Comparison of ENCODE assay signal across 8 cellular contexts in the genomic region with DNA sequence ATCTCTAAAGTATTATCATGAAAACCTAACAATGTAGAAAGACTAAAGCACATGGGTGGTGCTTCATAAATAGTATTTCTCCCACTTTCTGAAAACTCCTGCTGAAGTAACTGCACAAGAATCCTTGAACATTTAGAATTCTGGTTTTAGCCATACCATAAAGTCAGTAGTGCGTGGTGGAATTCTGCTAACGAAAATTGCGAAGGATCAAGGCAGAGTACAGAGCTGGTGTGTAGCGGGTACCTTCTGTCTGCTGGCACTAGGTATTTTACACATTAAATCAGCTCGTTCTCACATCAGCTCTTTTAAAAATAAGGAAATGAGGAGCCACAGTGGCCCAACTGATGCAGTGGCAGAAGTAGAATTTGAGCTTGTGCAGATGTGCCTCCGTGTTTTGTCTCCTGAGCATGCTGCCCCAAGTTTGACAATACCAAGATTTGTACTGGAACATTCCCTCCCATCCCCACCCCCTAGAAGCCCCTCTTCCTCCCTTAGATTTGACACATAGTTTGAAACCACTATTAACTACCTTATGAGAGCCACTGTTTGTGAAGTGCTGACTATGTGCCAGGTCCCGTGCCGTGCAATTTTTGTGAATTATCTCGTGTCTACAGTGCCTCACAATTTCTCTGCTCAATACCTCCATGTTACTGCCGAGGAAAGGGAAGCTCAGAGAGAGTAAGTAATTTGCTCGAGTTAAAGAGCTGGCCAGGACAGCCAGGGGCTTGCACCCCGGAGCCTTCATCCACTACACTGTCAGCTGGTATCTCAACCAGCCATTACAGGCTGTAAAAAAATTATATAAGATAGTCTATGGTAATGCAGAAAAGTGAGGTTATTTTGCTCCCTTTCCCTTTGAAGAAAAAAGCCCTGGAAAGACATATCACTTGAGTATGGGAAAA.
A peak's percentile ranks its signal among the peaks of the same experiment; 100 is the strongest.
DNase-seq lines count a peak whose midpoint lies in the region; ATAC-seq, FAIRE-seq and TF ChIP-seq lines count a peak whose summit lies in the region.
"Had no signal": no experiment of that assay in that cellular context is flagged by ENCODE, and none has a peak within 500 bp of the region (broad histone marks: within the 10 kb centered on the region; RNA-seq: fewer than 3 reads in every experiment).

No MANE protein-coding gene starts in this region.

- H3K27me3 ChIP-seq in MG63 = no peaks in the 10 kb centered on the region
- no peaks in the 10 kb centered on the region for H3K27me3 ChIP-seq in tibial artery
- H3K27me3 ChIP-seq in WERI-Rb-1 (ENCODE audit: insufficient read depth, low read depth, severe bottlenecking) = no peaks in the 10 kb centered on the region

- H3K4me3 Mint-ChIP-seq in activated T-cell treated with anti-CD3 and anti-CD28 coated beads, Interleukin-2, amount 50 U/mL, for 24 hours = no peak overlapping the region

- H3K27me3 Mint-ChIP-seq in activated T-cell treated with anti-CD3 and anti-CD28 coated beads, Interleukin-2, amount 50 U/mL, for 24 hours = peaks cover 29% of the 10 kb centered on the region

- H3K4me1 Mint-ChIP-seq in activated T-cell treated with anti-CD3 and anti-CD28 coated beads, Interleukin-2, amount 50 U/mL, for 24 hours (ENCODE audit: low read depth) = peaks cover 22% of the 10 kb centered on the region

- H3K36me3 ChIP-seq in MG63 = peaks cover 38% of the 10 kb centered on the region
- no peaks in the 10 kb centered on the region for H3K36me3 ChIP-seq in tibial artery
- no peaks in the 10 kb centered on the region for H3K36me3 ChIP-seq in WERI-Rb-1

- DNase-seq in MG63 (no peak), fibroblast of pulmonary artery (ENCODE audit: low read depth) (no peak), tibial artery (no peak), D721Med (ENCODE audit: insufficient read length, low spot score) (no peak), WERI-Rb-1 (no peak)
- no peak for DNase-seq in activated T-cell treated with anti-CD3 and anti-CD28 coated beads, Interleukin-2, amount 50 U/mL, for 24 hours
- DNase-seq: NCI-H1694 had no signal

- no peak for FAIRE-seq in D721Med (lab: Jason Lieb, UNC)

- H3K27ac ChIP-seq in tibial artery (peak overlapping the region; percentile 55 to 69), WERI-Rb-1 (no peak overlapping the region)

- no peaks in the 10 kb centered on the region for H3K36me3 Mint-ChIP-seq in activated T-cell treated with anti-CD3 and anti-CD28 coated beads, Interleukin-2, amount 50 U/mL, for 24 hours (ENCODE audit: low read depth)

- no peak for TF ChIP-seq CTCF in fibroblast of pulmonary artery (IDR thresholded peaks at IDR 0.05; ENCODE audit: low read length, missing control alignments)
- TF ChIP-seq CTCF in tibial artery (IDR thresholded peaks at IDR 0.05) = no peak
- TF ChIP-seq CTCF in D721Med (IDR thresholded peaks at IDR 0.05; ENCODE audit: insufficient read depth, missing control alignments) = no peak
- no peak for TF ChIP-seq CTCF in WERI-Rb-1 (IDR thresholded peaks at IDR 0.05; ENCODE audit: low read depth, low read length)

- H3K4me1 ChIP-seq in tibial artery = peaks cover 4 to 50% (median 24%) of the 10 kb centered on the region in 4 donors

- intact Hi-C loops in tibial artery (cut with DNase I; ENCODE audit: low total_unique reads) = no loop called here

- peak; percentile 17 for ATAC-seq in GM21528 (IDR thresholded peaks at IDR 0.05; ENCODE audit: low FRiP score, unreplicated experiment)

- H3K9me3 ChIP-seq in MG63 (no peaks in the 10 kb centered on the region), tibial artery (no peaks in the 10 kb centered on the region), WERI-Rb-1 (ENCODE audit: severe bottlenecking) (no peaks in the 10 kb centered on the region)

- no peaks in the 10 kb centered on the region for H3K9me3 Mint-ChIP-seq in activated T-cell treated with anti-CD3 and anti-CD28 coated beads, Interleukin-2, amount 50 U/mL, for 24 hours

- peak overlapping the region; percentile 34 for H3K4me3 ChIP-seq in MG63
- H3K4me3 ChIP-seq in fibroblast of pulmonary artery (replicated peaks; ENCODE audit: low read depth, low read length) = peak overlapping the region; percentile 43
- peak overlapping the region in 1 of 2 donors; percentile 45 for H3K4me3 ChIP-seq in tibial artery
- H3K4me3 ChIP-seq in WERI-Rb-1 (ENCODE audit: low read depth, low read length) = no peak overlapping the region

- H3K27ac Mint-ChIP-seq in activated T-cell treated with anti-CD3 and anti-CD28 coated beads, Interleukin-2, amount 50 U/mL, for 24 hours = no peak overlapping the region
